In the genomic region with DNA sequence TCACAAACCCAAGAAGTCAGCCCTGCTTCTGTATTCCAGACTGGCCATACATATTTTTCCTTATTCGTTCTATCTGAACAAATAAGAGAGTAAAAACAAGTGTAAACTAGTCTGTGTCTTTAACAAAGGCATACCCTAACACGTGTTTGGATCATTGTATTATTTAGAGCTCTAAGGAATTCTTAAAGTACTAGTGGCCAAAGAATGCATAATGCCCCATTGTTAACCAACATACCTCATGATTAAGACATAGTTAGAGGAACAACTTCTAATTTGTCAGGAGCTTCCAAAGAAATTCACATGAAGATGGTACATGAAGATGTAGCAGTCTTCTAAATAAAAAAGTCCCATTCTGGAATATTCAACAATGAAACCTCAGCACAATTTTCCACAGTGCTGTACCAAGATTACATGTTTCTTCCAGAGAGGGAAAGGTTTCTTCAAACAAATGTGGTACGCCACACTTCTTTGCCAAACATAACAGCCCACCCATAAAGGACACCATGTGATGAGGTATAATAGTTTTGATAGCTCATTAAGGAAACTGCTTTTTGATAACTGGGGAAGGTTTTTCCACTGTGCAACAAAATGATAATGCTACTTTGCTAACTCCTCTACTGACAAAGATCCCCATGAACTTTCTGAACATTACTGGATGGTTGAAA, we compare ENCODE assay signal across 2 cellular contexts.
TF ChIP-seq lines count a peak whose summit lies in the region.

No MANE protein-coding gene starts in this region.

TF ChIP-seq in SK-N-SH, 30 proteins besides CTCF, POLR2A, EP300 and RAD21 (continued from another document):
- TF ChIP-seq, protein P1, sequence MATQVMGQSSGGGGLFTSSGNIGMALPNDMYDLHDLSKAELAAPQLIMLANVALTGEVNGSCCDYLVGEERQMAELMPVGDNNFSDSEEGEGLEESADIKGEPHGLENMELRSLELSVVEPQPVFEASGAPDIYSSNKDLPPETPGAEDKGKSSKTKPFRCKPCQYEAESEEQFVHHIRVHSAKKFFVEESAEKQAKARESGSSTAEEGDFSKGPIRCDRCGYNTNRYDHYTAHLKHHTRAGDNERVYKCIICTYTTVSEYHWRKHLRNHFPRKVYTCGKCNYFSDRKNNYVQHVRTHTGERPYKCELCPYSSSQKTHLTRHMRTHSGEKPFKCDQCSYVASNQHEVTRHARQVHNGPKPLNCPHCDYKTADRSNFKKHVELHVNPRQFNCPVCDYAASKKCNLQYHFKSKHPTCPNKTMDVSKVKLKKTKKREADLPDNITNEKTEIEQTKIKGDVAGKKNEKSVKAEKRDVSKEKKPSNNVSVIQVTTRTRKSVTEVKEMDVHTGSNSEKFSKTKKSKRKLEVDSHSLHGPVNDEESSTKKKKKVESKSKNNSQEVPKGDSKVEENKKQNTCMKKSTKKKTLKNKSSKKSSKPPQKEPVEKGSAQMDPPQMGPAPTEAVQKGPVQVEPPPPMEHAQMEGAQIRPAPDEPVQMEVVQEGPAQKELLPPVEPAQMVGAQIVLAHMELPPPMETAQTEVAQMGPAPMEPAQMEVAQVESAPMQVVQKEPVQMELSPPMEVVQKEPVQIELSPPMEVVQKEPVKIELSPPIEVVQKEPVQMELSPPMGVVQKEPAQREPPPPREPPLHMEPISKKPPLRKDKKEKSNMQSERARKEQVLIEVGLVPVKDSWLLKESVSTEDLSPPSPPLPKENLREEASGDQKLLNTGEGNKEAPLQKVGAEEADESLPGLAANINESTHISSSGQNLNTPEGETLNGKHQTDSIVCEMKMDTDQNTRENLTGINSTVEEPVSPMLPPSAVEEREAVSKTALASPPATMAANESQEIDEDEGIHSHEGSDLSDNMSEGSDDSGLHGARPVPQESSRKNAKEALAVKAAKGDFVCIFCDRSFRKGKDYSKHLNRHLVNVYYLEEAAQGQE (IDR thresholded peaks at IDR 0.05; ENCODE audit: low read depth, low read length) = no peak
- TF ChIP-seq, protein P2, sequence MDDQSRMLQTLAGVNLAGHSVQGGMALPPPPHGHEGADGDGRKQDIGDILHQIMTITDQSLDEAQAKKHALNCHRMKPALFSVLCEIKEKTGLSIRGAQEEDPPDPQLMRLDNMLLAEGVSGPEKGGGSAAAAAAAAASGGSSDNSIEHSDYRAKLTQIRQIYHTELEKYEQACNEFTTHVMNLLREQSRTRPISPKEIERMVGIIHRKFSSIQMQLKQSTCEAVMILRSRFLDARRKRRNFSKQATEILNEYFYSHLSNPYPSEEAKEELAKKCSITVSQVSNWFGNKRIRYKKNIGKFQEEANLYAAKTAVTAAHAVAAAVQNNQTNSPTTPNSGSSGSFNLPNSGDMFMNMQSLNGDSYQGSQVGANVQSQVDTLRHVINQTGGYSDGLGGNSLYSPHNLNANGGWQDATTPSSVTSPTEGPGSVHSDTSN (IDR thresholded peaks at IDR 0.05) = no peak
- TF ChIP-seq RCOR1 (IDR thresholded peaks at IDR 0.05; ENCODE audit: low read length) (no peak), FOXM1 (IDR thresholded peaks at IDR 0.05; ENCODE audit: low read depth) (no peak)
TF ChIP-seq in SK-N-SH: peak in this region for 0.

TF ChIP-seq in SK-N-SH treated with all-trans-retinoic acid at 6 μM for 48 hours, 23 proteins besides CTCF, POLR2A, EP300 and RAD21 (continued from another document):
- TF ChIP-seq, protein P3, sequence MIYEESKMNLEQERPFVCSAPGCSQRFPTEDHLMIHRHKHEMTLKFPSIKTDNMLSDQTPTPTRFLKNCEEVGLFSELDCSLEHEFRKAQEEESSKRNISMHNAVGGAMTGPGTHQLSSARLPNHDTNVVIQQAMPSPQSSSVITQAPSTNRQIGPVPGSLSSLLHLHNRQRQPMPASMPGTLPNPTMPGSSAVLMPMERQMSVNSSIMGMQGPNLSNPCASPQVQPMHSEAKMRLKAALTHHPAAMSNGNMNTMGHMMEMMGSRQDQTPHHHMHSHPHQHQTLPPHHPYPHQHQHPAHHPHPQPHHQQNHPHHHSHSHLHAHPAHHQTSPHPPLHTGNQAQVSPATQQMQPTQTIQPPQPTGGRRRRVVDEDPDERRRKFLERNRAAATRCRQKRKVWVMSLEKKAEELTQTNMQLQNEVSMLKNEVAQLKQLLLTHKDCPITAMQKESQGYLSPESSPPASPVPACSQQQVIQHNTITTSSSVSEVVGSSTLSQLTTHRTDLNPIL (CRISPR knock-in tag; IDR thresholded peaks at IDR 0.05; ENCODE audit: low read depth) = no peak
- TF ChIP-seq ISL1 (CRISPR knock-in tag; IDR thresholded peaks at IDR 0.05) = no peak
- no peak for TF ChIP-seq ZC3H10 (CRISPR knock-in tag; IDR thresholded peaks at IDR 0.05)
- no peak for TF ChIP-seq CSDC2 (CRISPR knock-in tag; IDR thresholded peaks at IDR 0.05)
- no peak for TF ChIP-seq PPARA (CRISPR knock-in tag; IDR thresholded peaks at IDR 0.05; ENCODE audit: borderline replicate concordance)
- no peak for TF ChIP-seq GLIS3 (CRISPR knock-in tag; IDR thresholded peaks at IDR 0.05)
- TF ChIP-seq PATZ1 (CRISPR knock-in tag; IDR thresholded peaks at IDR 0.05; ENCODE audit: borderline replicate concordance) = no peak
- no peak for TF ChIP-seq ZFP3 (CRISPR knock-in tag; IDR thresholded peaks at IDR 0.05)
- no peak for TF ChIP-seq ZNF70 (CRISPR knock-in tag; IDR thresholded peaks at IDR 0.05)
- TF ChIP-seq ZNF565 (CRISPR knock-in tag; conservative IDR thresholded peaks at IDR 0.05; ENCODE audit: low read depth) = no peak
- TF ChIP-seq, protein P4, sequence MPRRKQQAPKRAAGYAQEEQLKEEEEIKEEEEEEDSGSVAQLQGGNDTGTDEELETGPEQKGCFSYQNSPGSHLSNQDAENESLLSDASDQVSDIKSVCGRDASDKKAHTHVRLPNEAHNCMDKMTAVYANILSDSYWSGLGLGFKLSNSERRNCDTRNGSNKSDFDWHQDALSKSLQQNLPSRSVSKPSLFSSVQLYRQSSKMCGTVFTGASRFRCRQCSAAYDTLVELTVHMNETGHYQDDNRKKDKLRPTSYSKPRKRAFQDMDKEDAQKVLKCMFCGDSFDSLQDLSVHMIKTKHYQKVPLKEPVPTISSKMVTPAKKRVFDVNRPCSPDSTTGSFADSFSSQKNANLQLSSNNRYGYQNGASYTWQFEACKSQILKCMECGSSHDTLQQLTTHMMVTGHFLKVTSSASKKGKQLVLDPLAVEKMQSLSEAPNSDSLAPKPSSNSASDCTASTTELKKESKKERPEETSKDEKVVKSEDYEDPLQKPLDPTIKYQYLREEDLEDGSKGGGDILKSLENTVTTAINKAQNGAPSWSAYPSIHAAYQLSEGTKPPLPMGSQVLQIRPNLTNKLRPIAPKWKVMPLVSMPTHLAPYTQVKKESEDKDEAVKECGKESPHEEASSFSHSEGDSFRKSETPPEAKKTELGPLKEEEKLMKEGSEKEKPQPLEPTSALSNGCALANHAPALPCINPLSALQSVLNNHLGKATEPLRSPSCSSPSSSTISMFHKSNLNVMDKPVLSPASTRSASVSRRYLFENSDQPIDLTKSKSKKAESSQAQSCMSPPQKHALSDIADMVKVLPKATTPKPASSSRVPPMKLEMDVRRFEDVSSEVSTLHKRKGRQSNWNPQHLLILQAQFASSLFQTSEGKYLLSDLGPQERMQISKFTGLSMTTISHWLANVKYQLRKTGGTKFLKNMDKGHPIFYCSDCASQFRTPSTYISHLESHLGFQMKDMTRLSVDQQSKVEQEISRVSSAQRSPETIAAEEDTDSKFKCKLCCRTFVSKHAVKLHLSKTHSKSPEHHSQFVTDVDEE (CRISPR knock-in tag; IDR thresholded peaks at IDR 0.05) = no peak
- TF ChIP-seq ARNTL (CRISPR knock-in tag; IDR thresholded peaks at IDR 0.05; ENCODE audit: borderline replicate concordance, low read depth) = no peak
- TF ChIP-seq ZFP30 (CRISPR knock-in tag; IDR thresholded peaks at IDR 0.05) = no peak
- no peak for TF ChIP-seq OSR1 (CRISPR knock-in tag; IDR thresholded peaks at IDR 0.05)
- TF ChIP-seq, protein P5, sequence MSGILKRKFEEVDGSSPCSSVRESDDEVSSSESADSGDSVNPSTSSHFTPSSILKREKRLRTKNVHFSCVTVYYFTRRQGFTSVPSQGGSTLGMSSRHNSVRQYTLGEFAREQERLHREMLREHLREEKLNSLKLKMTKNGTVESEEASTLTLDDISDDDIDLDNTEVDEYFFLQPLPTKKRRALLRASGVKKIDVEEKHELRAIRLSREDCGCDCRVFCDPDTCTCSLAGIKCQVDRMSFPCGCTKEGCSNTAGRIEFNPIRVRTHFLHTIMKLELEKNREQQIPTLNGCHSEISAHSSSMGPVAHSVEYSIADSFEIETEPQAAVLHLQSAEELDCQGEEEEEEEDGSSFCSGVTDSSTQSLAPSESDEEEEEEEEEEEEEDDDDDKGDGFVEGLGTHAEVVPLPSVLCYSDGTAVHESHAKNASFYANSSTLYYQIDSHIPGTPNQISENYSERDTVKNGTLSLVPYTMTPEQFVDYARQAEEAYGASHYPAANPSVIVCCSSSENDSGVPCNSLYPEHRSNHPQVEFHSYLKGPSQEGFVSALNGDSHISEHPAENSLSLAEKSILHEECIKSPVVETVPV (CRISPR knock-in tag; IDR thresholded peaks at IDR 0.05) = no peak
